1 cellular context compared by ENCODE assay signal in genomic region chr16:3008749-3009088, GRCh38.
A peak's percentile ranks its signal among the peaks of the same experiment; 100 is the strongest.
TF ChIP-seq lines count a peak whose summit lies in the region.

No MANE protein-coding gene starts in this region.

TF ChIP-seq in H1, 55 proteins besides CTCF, POLR2A, EP300 and RAD21:
- TF ChIP-seq SIRT6 (IDR thresholded peaks at IDR 0.05; ENCODE audit: low read length) (no peak), POLR2AphosphoS5 (IDR thresholded peaks at IDR 0.05; ENCODE audit: low read depth, low read length) (0 out of 2 replicates have a peak, but pooled peaks have one; percentile 9)
